1 cellular context compared by ENCODE assay signal in the genomic region with DNA sequence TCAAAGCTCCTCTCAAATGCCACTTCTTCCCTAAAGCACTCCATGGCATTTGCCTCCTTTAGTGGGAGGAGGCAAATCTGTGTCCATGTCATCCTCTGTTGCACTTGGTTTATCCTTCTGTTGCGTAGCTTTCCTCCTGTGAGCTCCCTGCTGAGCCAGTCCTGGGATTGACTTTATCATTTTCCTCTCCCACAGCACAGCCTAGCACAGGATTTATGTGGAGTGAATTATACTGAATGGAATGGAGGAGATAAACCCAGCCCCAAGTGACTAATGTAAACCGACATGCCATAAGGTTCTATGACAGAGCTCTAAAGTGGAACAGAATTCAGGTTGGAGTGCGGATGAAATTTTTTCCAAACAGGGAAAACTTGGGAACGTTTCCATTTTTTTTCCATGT.
A peak's percentile ranks its signal among the peaks of the same experiment; 100 is the strongest.
TF ChIP-seq lines count a peak whose summit lies in the region.

No MANE protein-coding gene starts in this region.

TF ChIP-seq in IMR-90, 13 proteins besides CTCF, POLR2A, EP300 and RAD21:
- TF ChIP-seq CEBPB (IDR thresholded peaks at IDR 0.05; ENCODE audit: low read depth, low read length): peak; percentile 14; the same call in 1 of the 2 replicates
- no peak for TF ChIP-seq SMC3 (IDR thresholded peaks at IDR 0.05; ENCODE audit: low read depth, low read length)
- 0 out of 2 replicates have a peak, but pooled peaks have one; percentile 18 for TF ChIP-seq FOS (IDR thresholded peaks at IDR 0.05; ENCODE audit: low read depth, low read length)
- TF ChIP-seq, protein P1, sequence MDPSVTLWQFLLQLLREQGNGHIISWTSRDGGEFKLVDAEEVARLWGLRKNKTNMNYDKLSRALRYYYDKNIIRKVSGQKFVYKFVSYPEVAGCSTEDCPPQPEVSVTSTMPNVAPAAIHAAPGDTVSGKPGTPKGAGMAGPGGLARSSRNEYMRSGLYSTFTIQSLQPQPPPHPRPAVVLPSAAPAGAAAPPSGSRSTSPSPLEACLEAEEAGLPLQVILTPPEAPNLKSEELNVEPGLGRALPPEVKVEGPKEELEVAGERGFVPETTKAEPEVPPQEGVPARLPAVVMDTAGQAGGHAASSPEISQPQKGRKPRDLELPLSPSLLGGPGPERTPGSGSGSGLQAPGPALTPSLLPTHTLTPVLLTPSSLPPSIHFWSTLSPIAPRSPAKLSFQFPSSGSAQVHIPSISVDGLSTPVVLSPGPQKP (IDR thresholded peaks at IDR 0.05; ENCODE audit: borderline replicate concordance, low read depth, low read length): no peak
TF ChIP-seq in IMR-90: peak in this region for 2.
